In the genomic region with DNA sequence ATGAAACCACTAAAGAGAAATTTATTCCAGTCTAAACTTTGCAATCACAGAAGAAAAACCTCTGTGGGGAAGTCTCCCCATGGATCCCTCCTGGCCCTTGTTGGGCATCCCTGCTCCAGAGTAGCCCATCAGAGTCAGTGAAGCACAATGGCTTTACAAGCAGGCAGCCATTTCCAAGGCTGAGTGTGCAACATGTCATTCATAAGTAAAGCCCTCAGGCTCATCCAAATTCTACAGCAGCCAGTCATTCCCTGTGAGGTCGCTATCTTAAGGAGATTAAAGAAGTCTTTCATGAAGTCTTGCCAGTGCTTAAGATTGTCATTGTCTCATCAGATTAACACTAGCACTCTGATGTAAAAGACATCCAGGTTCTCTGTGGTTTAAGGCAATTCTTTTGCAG, we compare ENCODE assay signal across 15 cellular contexts. TPM values are rescaled to one million over a fixed set of nuclear protein-coding genes. Genes with fewer than 3 reads are reported as not detected.
"Had no signal": no experiment of that assay in that cellular context is flagged by ENCODE, and none has a peak within 500 bp of the region (broad histone marks: within the 10 kb centered on the region; RNA-seq: fewer than 3 reads in every experiment).

No MANE protein-coding gene starts in this region.

- H3K4me1 Mint-ChIP-seq: nephron, T-cell had no signal

- H3K27me3 ChIP-seq: pancreas had no signal

- H3K27ac Mint-ChIP-seq: activated naive CD4-positive, alpha-beta T cell treated with anti-CD3 and anti-CD28 coated beads for 36 hours; activated T-helper 2 cell treated with anti-CD3 and anti-CD28 coated beads, Interferon-gamma antibody, Interleukin-2, Interleukin-4, amounts not matched to agents 10 μg/mL and 5 μg/mL and 100 μg/mL, durations not matched to agents 14 hours and 24 hours and 36 hours; nephron; T-cell had no signal

- H3K36me3 ChIP-seq: pancreas, thoracic aorta had no signal

- H3K4me1 ChIP-seq: pancreas had no signal

- H3K27me3 Mint-ChIP-seq: T-cell had no signal

- H3K9me3 ChIP-seq: pancreas, thoracic aorta had no signal

- H3K36me3 Mint-ChIP-seq: T-cell had no signal

- H3K4me3 Mint-ChIP-seq: activated naive CD4-positive, alpha-beta T cell treated with anti-CD3 and anti-CD28 coated beads for 36 hours; nephron; T-cell had no signal

- H3K4me3 ChIP-seq: pancreas, thoracic aorta had no signal

- DNase-seq: activated CD4-positive, alpha-beta T cell treated with anti-CD3 and anti-CD28 coated beads for 1 hour; activated CD4-positive, alpha-beta T cell treated with anti-CD3 and anti-CD28 coated beads, Interleukin-2, amount 50 U/mL, for 4 hours; activated naive CD4-positive, alpha-beta T cell treated with anti-CD3 and anti-CD28 coated beads for 36 hours; activated T-cell treated with anti-CD3 and anti-CD28 coated beads for 4 hours; erythroblast; kidney; left ventricle myocardium superior; mesenchymal stem cell; pancreas; stimulated activated CD4-positive, alpha-beta T cell treated with anti-CD3 and anti-CD28 coated beads, Interleukin-1b, Interleukin-23, amount 100 ng/mL, for 48 hours; T-cell; T-helper 9 cell had no signal

- ATAC-seq: left ventricle myocardium superior, pancreas, T-cell had no signal

- H3K27ac ChIP-seq: pancreas, thoracic aorta had no signal

RNA-seq across cellular contexts. Expression of a gene that starts 17.0 kb away (rescaled TPM):
- total RNA-seq: activated naive CD4-positive, alpha-beta T cell treated with anti-CD3 and anti-CD28 coated beads for 36 hours; activated T-helper 2 cell treated with anti-CD3 and anti-CD28 coated beads, Interferon-gamma antibody, Interleukin-2, Interleukin-4, amounts not matched to agents 10 μg/mL and 5 μg/mL and 100 μg/mL, durations not matched to agents 14 hours and 24 hours and 36 hours had no signal
